14 cellular contexts compared by ENCODE assay signal in the genomic region with DNA sequence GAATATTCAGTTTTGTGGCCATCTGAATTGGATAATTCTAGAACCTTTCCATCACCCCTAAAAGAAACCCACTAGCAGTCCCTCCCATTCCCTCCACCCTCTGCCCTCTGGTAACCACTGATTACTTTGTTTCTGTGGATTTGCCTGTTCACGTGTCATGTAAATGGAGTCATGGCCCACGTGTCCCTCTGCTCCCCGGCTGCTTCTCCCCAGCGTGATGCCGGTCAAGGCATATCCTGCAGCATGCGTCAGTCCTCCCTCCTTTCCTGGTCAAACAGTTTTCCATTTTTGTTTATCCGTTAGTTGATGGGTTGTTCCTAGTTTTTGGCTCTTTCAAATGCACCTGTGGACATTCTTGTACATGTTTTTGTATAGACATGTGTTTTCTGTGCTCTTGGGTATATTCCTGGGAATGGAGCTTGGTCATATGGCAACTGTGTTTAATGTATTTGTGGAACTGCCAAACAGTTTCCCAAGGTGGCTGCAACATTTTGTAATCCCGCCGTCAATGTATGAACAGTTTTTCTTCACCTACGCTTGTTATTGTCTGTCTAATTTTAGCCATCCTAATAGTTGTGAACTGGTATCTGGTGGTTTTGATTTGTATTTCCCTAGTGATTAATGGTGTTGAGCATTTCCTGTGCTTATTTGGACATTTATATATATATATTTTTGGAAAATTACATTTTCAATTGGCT.
"Had no signal": no experiment of that assay in that cellular context is flagged by ENCODE, and none has a peak within 500 bp of the region (broad histone marks: within the 10 kb centered on the region; RNA-seq: fewer than 3 reads in every experiment).

No MANE protein-coding gene starts in this region.

- DNase-seq: activated CD4-positive, alpha-beta memory T cell treated with anti-CD3 and anti-CD28 coated beads, Interleukin-2, amount 10 ng/mL, durations not matched to agents 7 days and 5 days; activated CD4-positive, alpha-beta T cell treated with anti-CD3 and anti-CD28 coated beads for 1 hour; activated CD8-positive, alpha-beta memory T cell treated with anti-CD3 and anti-CD28 coated beads, Interleukin-2, amount 50 U/mL, for 4 hours; activated naive CD4-positive, alpha-beta T cell treated with Interleukin-2 at 50 U/mL for 16 hours; heart right ventricle; islet precursor cell; left ventricle myocardium superior; mesendoderm had no signal

- ATAC-seq: left ventricle myocardium superior, pancreas had no signal

- H3K27ac Mint-ChIP-seq: activated CD4-positive, alpha-beta memory T cell treated with anti-CD3 and anti-CD28 coated beads, Interleukin-2, amount 10 ng/mL, durations not matched to agents 7 days and 5 days had no signal

- H3K27ac ChIP-seq: breast epithelium, pancreas, tibial artery, vagina had no signal

- H3K27me3 ChIP-seq: breast epithelium, heart right ventricle, pancreas, tibial artery, vagina had no signal

- H3K9me3 Mint-ChIP-seq: neural crest cell had no signal

- H3K4me3 Mint-ChIP-seq: activated CD4-positive, alpha-beta memory T cell treated with anti-CD3 and anti-CD28 coated beads, Interleukin-2, amount 10 ng/mL, durations not matched to agents 7 days and 5 days; neural crest cell had no signal

- H3K36me3 ChIP-seq: breast epithelium, pancreas, tibial artery, vagina had no signal

- H3K27me3 Mint-ChIP-seq: activated CD4-positive, alpha-beta memory T cell treated with anti-CD3 and anti-CD28 coated beads, Interleukin-2, amount 10 ng/mL, durations not matched to agents 7 days and 5 days had no signal

- H3K4me3 ChIP-seq: breast epithelium, heart right ventricle, pancreas, smooth muscle cell, tibial artery, vagina had no signal
